In genomic region chr11:128595775-128596174, GRCh38 we compare ENCODE assay signal across 22 cellular contexts.
"Had no signal": no experiment of that assay in that cellular context is flagged by ENCODE, and none has a peak within 500 bp of the region (broad histone marks: within the 10 kb centered on the region; RNA-seq: fewer than 3 reads in every experiment).

No MANE protein-coding gene starts in this region.

- H3K4me2 ChIP-seq: hepatocyte had no signal

- H3K27me3 Mint-ChIP-seq: effector memory CD8-positive, alpha-beta T cell had no signal

- H3K27ac Mint-ChIP-seq: dendritic cell treated with granulocyte-macrophage colony-stimulating factor and Interleukin-4, amounts not matched to agents 40 ng/mL and 50 ng/mL, for 4 days; effector memory CD8-positive, alpha-beta T cell; natural killer cell had no signal

- DNase-seq: cerebellar nuclear complex; effector memory CD8-positive, alpha-beta T cell; foreskin melanocyte; head of caudate nucleus; kidney; left cardiac atrium; mammary epithelial cell; mucosa of descending colon; natural killer cell; nucleus accumbens; ovary; small intestine; stimulated activated CD4-positive, alpha-beta T cell treated with anti-CD3 and anti-CD28 coated beads, Interleukin-2, amount 100 ng/mL, for 48 hours; stimulated activated naive CD4-positive, alpha-beta T cell; stomach; substantia nigra; transverse colon had no signal

- H3K9me3 ChIP-seq: mucosa of descending colon, ovary, right atrium auricular region, stomach, thoracic aorta, transverse colon had no signal

- H3K4me1 Mint-ChIP-seq: natural killer cell, neural crest cell had no signal

- H3K36me3 Mint-ChIP-seq: natural killer cell had no signal

- H3K27me3 ChIP-seq: ovary, right atrium auricular region, transverse colon had no signal

- H3K9me3 Mint-ChIP-seq: dendritic cell treated with granulocyte-macrophage colony-stimulating factor and Interleukin-4, amounts not matched to agents 40 ng/mL and 50 ng/mL, for 4 days; effector memory CD8-positive, alpha-beta T cell; natural killer cell; neural crest cell had no signal

- H3K79me2 ChIP-seq: hepatocyte had no signal

- H2AFZ ChIP-seq: hepatocyte had no signal

- H3K27ac ChIP-seq: hepatocyte, ovary, right atrium auricular region, stomach, thoracic aorta, transverse colon had no signal

- H3K4me1 ChIP-seq: stomach, transverse colon had no signal

- H3K4me3 ChIP-seq: hepatocyte, mucosa of descending colon, ovary, right atrium auricular region, stomach, thoracic aorta, transverse colon had no signal

- H3K36me3 ChIP-seq: ovary, right atrium auricular region, stomach, thoracic aorta, transverse colon had no signal

- ATAC-seq: effector memory CD8-positive, alpha-beta T cell; mucosa of descending colon; natural killer cell had no signal

- H3K4me3 Mint-ChIP-seq: dendritic cell treated with granulocyte-macrophage colony-stimulating factor and Interleukin-4, amounts not matched to agents 40 ng/mL and 50 ng/mL, for 4 days; effector memory CD8-positive, alpha-beta T cell; natural killer cell; neural crest cell had no signal
